8 cellular contexts compared by ENCODE assay signal in genomic region chr1:92804721-92805169, GRCh38. TPM values are rescaled to one million over a fixed set of nuclear protein-coding genes. Genes with fewer than 3 reads are reported as not detected.
DNase-seq lines count a peak whose midpoint lies in the region; ATAC-seq and TF ChIP-seq lines count a peak whose summit lies in the region.

No MANE protein-coding gene starts in this region.

- H3K9me3 ChIP-seq in body of pancreas: no peaks in the 10 kb centered on the region
- no peaks in the 10 kb centered on the region for H3K9me3 ChIP-seq in skeletal muscle satellite cell (replicated peaks; ENCODE audit: low read length)

- intact Hi-C loops in body of pancreas (cut with DNase I): no loop called here

- H3K36me3 ChIP-seq in body of pancreas (replicated peaks in 1 of 2; ENCODE audit: insufficient read depth in 1 of 2, low read depth in 2 of 2) (no peaks in the 10 kb centered on the region), skeletal muscle satellite cell (ENCODE audit: insufficient read depth, low read length) (no peaks in the 10 kb centered on the region)

- H3K27me3 ChIP-seq in body of pancreas (no peaks in the 10 kb centered on the region), skeletal muscle satellite cell (ENCODE audit: control insufficient read depth, insufficient read depth, low read length) (no peaks in the 10 kb centered on the region)

- no peak for TF ChIP-seq RAD21 in Ishikawa (IDR thresholded peaks at IDR 0.05; ENCODE audit: low read depth)

- H3K4me2 ChIP-seq in skeletal muscle satellite cell (ENCODE audit: low read length): peak overlapping the region; percentile 48

- H3K4me1 ChIP-seq in body of pancreas: peaks cover 8% of the 10 kb centered on the region
- H3K4me1 ChIP-seq in skeletal muscle satellite cell (ENCODE audit: control insufficient read depth, insufficient read depth, low read length): peaks cover 20% of the 10 kb centered on the region

- TF ChIP-seq EP300 in Ishikawa (IDR thresholded peaks at IDR 0.05; ENCODE audit: borderline replicate concordance): peak; percentile 50; the same call in 1 of the 2 replicates

- WGBS in body of pancreas, 2 donors: 1 to 6% methylated on average over 7 of the region's 7 CpGs

- H3K9me3 Mint-ChIP-seq in immature natural killer cell: peaks cover 0 to 2% (median 0%) of the 10 kb centered on the region in 6 donors

- ATAC-seq in body of pancreas (peak; percentile 100), HG03025 (IDR thresholded peaks at IDR 0.05; ENCODE audit: low FRiP score, unreplicated experiment) (no peak), GM21390 (IDR thresholded peaks at IDR 0.05; ENCODE audit: unreplicated experiment) (no peak)

- peak overlapping the region in 1 of 6 donors; percentile 12 for H3K27ac Mint-ChIP-seq in immature natural killer cell

- H3K4me3 Mint-ChIP-seq in immature natural killer cell: no peak overlapping the region

- no peak for TF ChIP-seq CTCF in body of pancreas (IDR thresholded peaks at IDR 0.05)

- peaks cover 5 to 11% of the 10 kb centered on the region in 2 donors for H3K4me1 Mint-ChIP-seq in immature natural killer cell

- peaks cover 0 to 6% (median 1%) of the 10 kb centered on the region in 3 donors for H3K27me3 Mint-ChIP-seq in immature natural killer cell (ENCODE audit: low read depth in 3 of 3)

- H3K36me3 Mint-ChIP-seq in immature natural killer cell: no peaks in the 10 kb centered on the region

- H3K9ac ChIP-seq in skeletal muscle satellite cell (ENCODE audit: low read depth, low read length): peak overlapping the region; percentile 29

- TF ChIP-seq POLR2A in body of pancreas (IDR thresholded peaks at IDR 0.05): no peak

- H3K4me3 ChIP-seq in body of pancreas (no peak overlapping the region), skeletal muscle satellite cell (ENCODE audit: low read length) (no peak overlapping the region)

- H3K27ac ChIP-seq in body of pancreas: peak overlapping the region in 3 of 4 donors; percentile 31 to 73 (median 71)

- DNase-seq in NOMO-1 treated with DMSO at 0.1 percent for 48 hours (lab: John Stamatoyannopoulos, UW; ENCODE audit: unreplicated experiment): peak; percentile 62
- no peak for DNase-seq in NOMO-1 treated with dmso at 0.1 percent for 144 hours (lab: John Stamatoyannopoulos, UW; ENCODE audit: unreplicated experiment)
- DNase-seq in body of pancreas: peak; percentile 84 to 93 (median 85)
- DNase-seq in immature natural killer cell: peak; percentile 3 to 14 (median 13)

TF ChIP-seq in Ishikawa, 13 proteins besides CTCF, POLR2A, EP300 and RAD21:
- TF ChIP-seq REST (IDR thresholded peaks at IDR 0.05; ENCODE audit: low read depth): no peak
- TF ChIP-seq TCF12 (IDR thresholded peaks at IDR 0.05; ENCODE audit: low read depth): 0 out of 2 replicates have a peak, but pooled peaks have one; percentile 10
- TF ChIP-seq ZBTB7A (IDR thresholded peaks at IDR 0.05; ENCODE audit: low read depth): no peak
- no peak for TF ChIP-seq EGR1 (IDR thresholded peaks at IDR 0.05)
- TF ChIP-seq TEAD4 (IDR thresholded peaks at IDR 0.05): peak; percentile 49; the same call in 1 of the 2 replicates
- TF ChIP-seq MAX (IDR thresholded peaks at IDR 0.05): no peak
- TF ChIP-seq CEBPB (IDR thresholded peaks at IDR 0.05): no peak
- no peak for TF ChIP-seq FOXM1 (IDR thresholded peaks at IDR 0.05; ENCODE audit: borderline replicate concordance, low read depth)

RNA-seq across cellular contexts. Expression of gene EVI5, which starts 19.8 kb away (rescaled TPM):
- total RNA-seq in body of pancreas: 10 to 100 TPM in 1 of 2 donors, 1 to 10 TPM in 1; 7.9 to 18.9 TPM
- polyA plus RNA-seq in immature natural killer cell: 1 to 10 TPM in 2 of 3 donors, under 1 TPM in 1; 0.39 to 2.2 (median 1.7) TPM
- 15.5 and 17.7 TPM in 2 replicates for total RNA-seq in skeletal muscle satellite cell (2012; rRNA removed)

RNA-seq across cellular contexts. Expression of gene RPL5, which starts 27.1 kb away (rescaled TPM):
- 1,000 to 10,000 TPM in 1 of 2 donors, 100 to 1,000 TPM in 1; 979 to 1,023 TPM for total RNA-seq in body of pancreas
- polyA plus RNA-seq in immature natural killer cell: 1,000 to 10,000 TPM; 1,077 to 1,697 (median 1,102) TPM
- total RNA-seq in skeletal muscle satellite cell (2012; rRNA removed): 1,301 and 1,416 TPM in 2 replicates
